Comparison of ENCODE assay signal across 22 cellular contexts in genomic region chr10:35896011-35896410, GRCh38.
DNase-seq lines count a peak whose midpoint lies in the region; ATAC-seq, FAIRE-seq and TF ChIP-seq lines count a peak whose summit lies in the region.
"Had no signal": no experiment of that assay in that cellular context is flagged by ENCODE, and none has a peak within 500 bp of the region (broad histone marks: within the 10 kb centered on the region; RNA-seq: fewer than 3 reads in every experiment).

No MANE protein-coding gene starts in this region.

- no peak for FAIRE-seq in frontal cortex (lab: Jason Lieb, UNC)
- FAIRE-seq: H1 had no signal

- H3K36me3 ChIP-seq in GM23248 (ENCODE audit: low read depth) (no peaks in the 10 kb centered on the region), testis (ENCODE audit: low read depth, missing control alignments) (no peaks in the 10 kb centered on the region)
- H3K36me3 ChIP-seq: ascending aorta, tibial artery had no signal

- intact Hi-C loops in testis (cut with DNase I; ENCODE audit: low total_unique reads): no loop called here

- H3K9me2 ChIP-seq in GM23248 (ENCODE audit: insufficient read depth): no peaks in the 10 kb centered on the region

- H3K4me2 ChIP-seq in GM23248 (ENCODE audit: unreplicated experiment): peak overlapping the region; percentile 70

- no peak for TF ChIP-seq POLR2A in testis (IDR thresholded peaks at IDR 0.05)

- H3K27me3 ChIP-seq in GM23248 (replicated peaks; ENCODE audit: insufficient read depth) (no peaks in the 10 kb centered on the region), testis (no peaks in the 10 kb centered on the region)
- H3K27me3 ChIP-seq: ascending aorta, tibial artery had no signal

- peak overlapping the region; percentile 75 for H3K27ac ChIP-seq in GM23248
- no peak overlapping the region for H3K27ac ChIP-seq in testis
- H3K27ac ChIP-seq: ascending aorta, psoas muscle, tibial artery had no signal

- H3K9me3 ChIP-seq in GM23248 (ENCODE audit: low read depth): no peaks in the 10 kb centered on the region
- no peaks in the 10 kb centered on the region for H3K9me3 ChIP-seq in testis
- H3K9me3 ChIP-seq: ascending aorta, psoas muscle, tibial artery had no signal

- H3K9ac ChIP-seq in GM23248: peak overlapping the region; percentile 41

- no peaks in the 10 kb centered on the region for H3K79me2 ChIP-seq in GM23248 (ENCODE audit: insufficient read depth)

- peak overlapping the region; percentile 12; the same call in 1 of the 2 replicates for H2AFZ ChIP-seq in GM23248

- peak overlapping the region; percentile 27; the same call in 1 of the 2 replicates for H3K4me3 ChIP-seq in GM23248
- H3K4me3 ChIP-seq in fibroblast of villous mesenchyme (ENCODE audit: low read depth, low read length): no peak overlapping the region
- no peak overlapping the region for H3K4me3 ChIP-seq in skeletal muscle cell (ENCODE audit: low read depth, low read length)
- H3K4me3 ChIP-seq in testis: no peak overlapping the region
- H3K4me3 ChIP-seq: ascending aorta, lung, psoas muscle, tibial artery had no signal

- H3K4me1 ChIP-seq in GM23248 (ENCODE audit: insufficient read depth): peaks cover 14% of the 10 kb centered on the region
- H3K4me1 ChIP-seq in testis: peaks cover 26% of the 10 kb centered on the region
- H3K4me1 ChIP-seq: ascending aorta, psoas muscle had no signal

- in situ Hi-C loops in GM23248 (cut with MboI): no loop called here

- 33% methylated on average over 5 of the region's 5 CpGs for WGBS in GM23248 (ENCODE audit: low coverage in 1 of 2, low lambda C conversion rate in 2 of 2, missing lambda C conversion rate in 2 of 2), 2 experiments
- WGBS in testis, 2 donors: 59 to 64% methylated on average over 5 of the region's 5 CpGs

- ATAC-seq in HG03025 (IDR thresholded peaks at IDR 0.05; ENCODE audit: low FRiP score, unreplicated experiment) (no peak), esophagus mucosa (no peak)
- ATAC-seq: natural killer cell; psoas muscle; stimulated activated effector memory CD8-positive, alpha-beta T cell treated with anti-CD3 and anti-CD28 coated beads, Interleukin-12 subunit alpha, Interleukin-12 subunit beta, amount 100 ng/mL, for 72 hours had no signal

- no peak for TF ChIP-seq CTCF in fibroblast of villous mesenchyme (IDR thresholded peaks at IDR 0.05; ENCODE audit: insufficient read depth, low read depth, low read length)
- TF ChIP-seq CTCF in testis (IDR thresholded peaks at IDR 0.05): no peak

- DNase-seq in GM23248 (peak; percentile 87), astrocyte of the hippocampus (ENCODE audit: low read depth, low spot score) (peak; percentile 69), fibroblast of villous mesenchyme (ENCODE audit: low read depth) (peak; percentile 81), skeletal muscle cell (ENCODE audit: low read depth) (peak; percentile 62), testis (no peak), frontal cortex (ENCODE audit: low spot score in 2 of 2) (no peak)
- DNase-seq: activated CD4-positive, alpha-beta T cell treated with anti-CD3 and anti-CD28 coated beads for 4 hours; activated gamma-delta T cell treated with Interleukin-2 at 50 U/mL for 16 hours; C1 segment of cervical spinal cord; DMS 273 treated with DMSO at 0.1 percent for 48 hours; foreskin melanocyte; KBM-7; natural killer cell; NCI-H1048; psoas muscle; tibial artery had no signal

- H4K20me1 ChIP-seq in GM23248 (ENCODE audit: insufficient read depth): no peaks in the 10 kb centered on the region

- H3F3A ChIP-seq in GM23248 (ENCODE audit: insufficient read depth): peaks cover 8% of the 10 kb centered on the region

Comparison
In these comparisons a context has a peak if more than half of its experiments do, and no peak if none do; other contexts are left out.
1. DNase-seq: peak in GM23248 (single experiment), astrocyte of the hippocampus (single experiment), fibroblast of villous mesenchyme (single experiment) and skeletal muscle cell (single experiment); none in testis (single experiment) and frontal cortex (0 of 2).